Comparison of ENCODE assay signal across 21 cellular contexts in genomic region chr13:99805361-99805760, GRCh38.
"Had no signal": no experiment of that assay in that cellular context is flagged by ENCODE, and none has a peak within 500 bp of the region (broad histone marks: within the 10 kb centered on the region; RNA-seq: fewer than 3 reads in every experiment).

No MANE protein-coding gene starts in this region.

- H3K36me3 ChIP-seq: ascending aorta, breast epithelium, heart left ventricle, tibial nerve had no signal

- H3K4me1 ChIP-seq: ascending aorta, breast epithelium, heart left ventricle, tibial nerve had no signal

- H3K27me3 ChIP-seq: ascending aorta, breast epithelium, heart left ventricle, tibial nerve had no signal

- H3K4me1 Mint-ChIP-seq: activated T-helper 17 cell treated with anti-CD3 and anti-CD28 coated beads, Interleukin-2, amount 50 U/mL, for 72 hours had no signal

- H3K27me3 Mint-ChIP-seq: activated T-helper 17 cell treated with anti-CD3 and anti-CD28 coated beads, Interleukin-2, amount 50 U/mL, for 72 hours; memory B cell; naive thymus-derived CD8-positive, alpha-beta T cell had no signal

- H3K9me3 ChIP-seq: ascending aorta, breast epithelium, heart left ventricle, tibial nerve had no signal

- DNase-seq: activated CD4-positive, alpha-beta T cell treated with anti-CD3 and anti-CD28 coated beads, Interleukin-2, amount 50 U/mL, for 1 hour; activated naive CD4-positive, alpha-beta T cell treated with anti-CD3 and anti-CD28 coated beads for 36 hours; activated T-cell treated with anti-CD3 and anti-CD28 coated beads for 4 hours; cerebellar nuclear complex; effector memory CD4-positive, alpha-beta T cell; heart left ventricle; kidney; left ventricle myocardium superior; naive thymus-derived CD8-positive, alpha-beta T cell; occipital lobe; stimulated activated CD4-positive, alpha-beta T cell treated with anti-CD3 and anti-CD28 coated beads, Interleukin-15, amount 100 ng/mL, for 24 hours; stimulated activated CD4-positive, alpha-beta T cell treated with anti-CD3 and anti-CD28 coated beads, Interleukin-4, amount 100 ng/mL, for 1 hour; stimulated activated naive CD4-positive, alpha-beta T cell treated with Interleukin-2 at 50 U/mL for 16 hours; substantia nigra had no signal

- H3K27ac ChIP-seq: ascending aorta, breast epithelium, heart left ventricle, tibial nerve had no signal

- H3K4me3 ChIP-seq: ascending aorta, breast epithelium, heart left ventricle, tibial nerve had no signal

- FAIRE-seq: kidney had no signal

- H3K4me3 Mint-ChIP-seq: activated naive CD4-positive, alpha-beta T cell treated with anti-CD3 and anti-CD28 coated beads for 36 hours; activated T-helper 17 cell treated with anti-CD3 and anti-CD28 coated beads, Interleukin-2, amount 50 U/mL, for 72 hours; memory B cell; naive thymus-derived CD8-positive, alpha-beta T cell; T-helper 2 cell treated with Interferon-gamma antibody and Interleukin-4, amounts not matched to agents 5 μg/mL and 100 μg/mL, for 36 hours had no signal

- H3K9me3 Mint-ChIP-seq: activated naive CD4-positive, alpha-beta T cell treated with anti-CD3 and anti-CD28 coated beads for 36 hours; activated T-helper 17 cell treated with anti-CD3 and anti-CD28 coated beads, Interleukin-2, amount 50 U/mL, for 72 hours; memory B cell; naive thymus-derived CD8-positive, alpha-beta T cell; T-helper 2 cell treated with Interferon-gamma antibody and Interleukin-4, amounts not matched to agents 5 μg/mL and 100 μg/mL, for 36 hours had no signal

- H3K27ac Mint-ChIP-seq: activated naive CD4-positive, alpha-beta T cell treated with anti-CD3 and anti-CD28 coated beads for 36 hours; activated T-helper 17 cell treated with anti-CD3 and anti-CD28 coated beads, Interleukin-2, amount 50 U/mL, for 72 hours; memory B cell; naive thymus-derived CD8-positive, alpha-beta T cell; T-helper 2 cell treated with Interferon-gamma antibody and Interleukin-4, amounts not matched to agents 5 μg/mL and 100 μg/mL, for 36 hours had no signal

- ATAC-seq: activated CD4-positive, CD25-positive, alpha-beta regulatory T cell treated with anti-CD3 and anti-CD28 coated beads, Interleukin-2, amount 50 U/mL, for 24 hours; activated T-helper 17 cell treated with anti-CD3 and anti-CD28 coated beads, Interleukin-2, amount 50 U/mL, for 72 hours; heart left ventricle; left ventricle myocardium superior; naive thymus-derived CD8-positive, alpha-beta T cell had no signal
